In genomic region chr18:48321586-48321985, GRCh38 we compare ENCODE assay signal across 36 cellular contexts.
"Had no signal": no experiment of that assay in that cellular context is flagged by ENCODE, and none has a peak within 500 bp of the region (broad histone marks: within the 10 kb centered on the region; RNA-seq: fewer than 3 reads in every experiment).

No MANE protein-coding gene starts in this region.

- H3K36me3 Mint-ChIP-seq: activated CD8-positive, alpha-beta memory T cell treated with anti-CD3 and anti-CD28 coated beads, Interleukin-2, amount 10 ng/mL, durations not matched to agents 7 days and 5 days; activated naive CD4-positive, alpha-beta T cell treated with anti-CD3 and anti-CD28 coated beads, Interleukin-2, amount 10 ng/mL, durations not matched to agents 7 days and 5 days; activated naive CD4-positive, alpha-beta T cell treated with anti-CD3 and anti-CD28 coated beads, Interleukin-2, amount 50 U/mL, for 24 hours; activated naive CD8-positive, alpha-beta T cell; activated naive CD8-positive, alpha-beta T cell treated with anti-CD3 and anti-CD28 coated beads, Interleukin-2, amount 10 ng/mL, durations not matched to agents 7 days and 5 days had no signal

- DNase-seq: activated B cell treated with CpG ODN at 0.5 μM for 24 hours; activated CD4-positive, alpha-beta memory T cell treated with anti-CD3 and anti-CD28 coated beads, Interleukin-2, amount 10 ng/mL, durations not matched to agents 7 days and 5 days; activated CD4-positive, alpha-beta T cell treated with anti-CD3 and anti-CD28 coated beads for 4 hours; activated CD4-positive, alpha-beta T cell treated with anti-CD3 and anti-CD28 coated beads, Interleukin-2, amount 10 ng/mL, durations not matched to agents 24 days and 14 days; activated CD4-positive, alpha-beta T cell treated with anti-CD3 and anti-CD28 coated beads, Interleukin-2, amount 50 U/mL, for 1 hour; activated CD4-positive, alpha-beta T cell treated with anti-CD3 and anti-CD28 coated beads, Interleukin-2, amount 50 U/mL, for 4 hours; activated CD4-positive, CD25-positive, alpha-beta regulatory T cell treated with anti-CD3 and anti-CD28 coated beads, Interleukin-2, amount 50 U/mL, for 72 hours; activated CD8-positive, alpha-beta memory T cell treated with anti-CD3 and anti-CD28 coated beads for 24 hours; activated CD8-positive, alpha-beta memory T cell treated with anti-CD3 and anti-CD28 coated beads, Interleukin-2, amount 10 ng/mL, durations not matched to agents 7 days and 5 days; activated CD8-positive, alpha-beta memory T cell treated with anti-CD3 and anti-CD28 coated beads, Interleukin-2, amount 50 U/mL, for 48 hours; activated CD8-positive, alpha-beta T cell treated with anti-CD3 and anti-CD28 coated beads, Interleukin-2, amount 10 ng/mL, durations not matched to agents 7 days and 5 days; activated effector memory CD4-positive, alpha-beta T cell treated with Interleukin-2 at 50 U/mL for 16 hours; activated gamma-delta T cell; activated naive CD4-positive, alpha-beta T cell treated with anti-CD3 and anti-CD28 coated beads, Interleukin-2, amount 10 ng/mL, durations not matched to agents 7 days and 5 days; activated naive CD4-positive, alpha-beta T cell treated with Interleukin-2 at 50 U/mL for 16 hours; activated naive CD8-positive, alpha-beta T cell treated with anti-CD3 and anti-CD28 coated beads, Interleukin-2, amount 10 ng/mL, durations not matched to agents 7 days and 5 days; activated naive CD8-positive, alpha-beta T cell treated with anti-CD3 and anti-CD28 coated beads, Interleukin-2, amount 50 U/mL, for 24 hours; activated T-cell treated with anti-CD3 and anti-CD28 coated beads, Interleukin-2, amount 50 U/mL, for 24 hours; activated T-cell treated with anti-CD3 and anti-CD28 coated beads, Interleukin-2, amount 50 U/mL, for 48 hours; amygdala; anterior cingulate cortex; body of pancreas; brain microvascular endothelial cell; central memory CD4-positive, alpha-beta T cell; SW 1271; T-helper 1 cell; T-helper 2 cell; T-helper 9 cell had no signal

- H3K4me3 ChIP-seq: ascending aorta, body of pancreas, breast epithelium had no signal

- H3K27ac ChIP-seq: ascending aorta, body of pancreas, brain microvascular endothelial cell, VCaP had no signal

- H3K4me1 ChIP-seq: ascending aorta, body of pancreas had no signal

- H3K27me3 Mint-ChIP-seq: activated CD4-positive, alpha-beta memory T cell treated with anti-CD3 and anti-CD28 coated beads, Interleukin-2, amount 10 ng/mL, durations not matched to agents 7 days and 5 days had no signal

- H3K4me1 Mint-ChIP-seq: activated B cell treated with CpG ODN at 0.5 μM for 24 hours; activated CD4-positive, alpha-beta memory T cell treated with anti-CD3 and anti-CD28 coated beads, Interleukin-2, amount 10 ng/mL, durations not matched to agents 7 days and 5 days; activated CD4-positive, alpha-beta T cell treated with anti-CD3 and anti-CD28 coated beads, Interleukin-2, amount 10 ng/mL, durations not matched to agents 24 days and 14 days; activated CD8-positive, alpha-beta memory T cell treated with anti-CD3 and anti-CD28 coated beads, Interleukin-2, amount 10 ng/mL, durations not matched to agents 7 days and 5 days; activated naive CD4-positive, alpha-beta T cell treated with anti-CD3 and anti-CD28 coated beads, Interleukin-2, amount 10 ng/mL, durations not matched to agents 7 days and 5 days; activated naive CD4-positive, alpha-beta T cell treated with anti-CD3 and anti-CD28 coated beads, Interleukin-2, amount 50 U/mL, for 24 hours; activated naive CD8-positive, alpha-beta T cell treated with anti-CD3 and anti-CD28 coated beads, Interleukin-2, amount 10 ng/mL, durations not matched to agents 7 days and 5 days; activated naive CD8-positive, alpha-beta T cell treated with anti-CD3 and anti-CD28 coated beads, Interleukin-2, amount 50 U/mL, for 24 hours had no signal

- H3K4me3 Mint-ChIP-seq: activated B cell treated with CpG ODN at 0.5 μM for 24 hours; activated CD4-positive, alpha-beta memory T cell treated with anti-CD3 and anti-CD28 coated beads, Interleukin-2, amount 10 ng/mL, durations not matched to agents 7 days and 5 days; activated CD4-positive, alpha-beta T cell treated with anti-CD3 and anti-CD28 coated beads, Interleukin-2, amount 10 ng/mL, durations not matched to agents 24 days and 14 days; activated CD8-positive, alpha-beta memory T cell treated with anti-CD3 and anti-CD28 coated beads, Interleukin-2, amount 10 ng/mL, durations not matched to agents 7 days and 5 days; activated CD8-positive, alpha-beta T cell treated with anti-CD3 and anti-CD28 coated beads, Interleukin-2, amount 10 ng/mL, durations not matched to agents 7 days and 5 days; activated naive CD4-positive, alpha-beta T cell treated with anti-CD3 and anti-CD28 coated beads, Interleukin-2, amount 10 ng/mL, durations not matched to agents 7 days and 5 days; activated naive CD4-positive, alpha-beta T cell treated with anti-CD3 and anti-CD28 coated beads, Interleukin-2, amount 50 U/mL, for 24 hours; activated naive CD8-positive, alpha-beta T cell; activated naive CD8-positive, alpha-beta T cell treated with anti-CD3 and anti-CD28 coated beads, Interleukin-2, amount 10 ng/mL, durations not matched to agents 7 days and 5 days; activated naive CD8-positive, alpha-beta T cell treated with anti-CD3 and anti-CD28 coated beads, Interleukin-2, amount 50 U/mL, for 24 hours; activated T-cell treated with anti-CD3 and anti-CD28 coated beads, Interleukin-2, amount 50 U/mL, for 24 hours; T-helper 1 cell treated with Interleukin-12 subunit alpha and Interleukin-12 subunit beta and Interleukin-4 antibody, amounts not matched to agents 30 μg/mL and 1 μg/mL, for 36 hours; T-helper 2 cell treated with Interferon-gamma antibody and Interleukin-4, amounts not matched to agents 5 μg/mL and 100 μg/mL, for 36 hours had no signal

- H3K9me3 Mint-ChIP-seq: activated B cell treated with CpG ODN at 0.5 μM for 24 hours; activated CD4-positive, alpha-beta memory T cell treated with anti-CD3 and anti-CD28 coated beads, Interleukin-2, amount 10 ng/mL, durations not matched to agents 7 days and 5 days; activated CD4-positive, alpha-beta T cell treated with anti-CD3 and anti-CD28 coated beads, Interleukin-2, amount 10 ng/mL, durations not matched to agents 24 days and 14 days; activated naive CD4-positive, alpha-beta T cell treated with anti-CD3 and anti-CD28 coated beads, Interleukin-2, amount 10 ng/mL, durations not matched to agents 7 days and 5 days; activated naive CD4-positive, alpha-beta T cell treated with anti-CD3 and anti-CD28 coated beads, Interleukin-2, amount 50 U/mL, for 24 hours; activated naive CD8-positive, alpha-beta T cell treated with anti-CD3 and anti-CD28 coated beads, Interleukin-2, amount 10 ng/mL, durations not matched to agents 7 days and 5 days; activated naive CD8-positive, alpha-beta T cell treated with anti-CD3 and anti-CD28 coated beads, Interleukin-2, amount 50 U/mL, for 24 hours; activated T-cell treated with anti-CD3 and anti-CD28 coated beads, Interleukin-2, amount 50 U/mL, for 24 hours; activated T-helper 2 cell treated with anti-CD3 and anti-CD28 coated beads, Interferon-gamma antibody, Interleukin-2, Interleukin-4, amounts not matched to agents 10 μg/mL and 5 μg/mL and 100 μg/mL, durations not matched to agents 14 hours and 24 hours and 36 hours; T-helper 1 cell treated with Interleukin-12 subunit alpha and Interleukin-12 subunit beta and Interleukin-4 antibody, amounts not matched to agents 30 μg/mL and 1 μg/mL, for 36 hours; T-helper 2 cell treated with Interferon-gamma antibody and Interleukin-4, amounts not matched to agents 5 μg/mL and 100 μg/mL, for 36 hours had no signal

- H3K9me3 ChIP-seq: ascending aorta, body of pancreas, breast epithelium had no signal

- H3K27me3 ChIP-seq: ascending aorta, body of pancreas, brain microvascular endothelial cell, breast epithelium had no signal

- H3K27ac Mint-ChIP-seq: activated B cell treated with CpG ODN at 0.5 μM for 24 hours; activated CD4-positive, alpha-beta memory T cell treated with anti-CD3 and anti-CD28 coated beads, Interleukin-2, amount 10 ng/mL, durations not matched to agents 7 days and 5 days; activated CD4-positive, alpha-beta T cell treated with anti-CD3 and anti-CD28 coated beads, Interleukin-2, amount 10 ng/mL, durations not matched to agents 24 days and 14 days; activated CD8-positive, alpha-beta memory T cell treated with anti-CD3 and anti-CD28 coated beads, Interleukin-2, amount 10 ng/mL, durations not matched to agents 7 days and 5 days; activated CD8-positive, alpha-beta T cell treated with anti-CD3 and anti-CD28 coated beads, Interleukin-2, amount 10 ng/mL, durations not matched to agents 7 days and 5 days; activated naive CD4-positive, alpha-beta T cell treated with anti-CD3 and anti-CD28 coated beads, Interleukin-2, amount 10 ng/mL, durations not matched to agents 7 days and 5 days; activated naive CD4-positive, alpha-beta T cell treated with anti-CD3 and anti-CD28 coated beads, Interleukin-2, amount 50 U/mL, for 24 hours; activated naive CD8-positive, alpha-beta T cell; activated naive CD8-positive, alpha-beta T cell treated with anti-CD3 and anti-CD28 coated beads, Interleukin-2, amount 10 ng/mL, durations not matched to agents 7 days and 5 days; activated naive CD8-positive, alpha-beta T cell treated with anti-CD3 and anti-CD28 coated beads, Interleukin-2, amount 50 U/mL, for 24 hours; activated T-cell treated with anti-CD3 and anti-CD28 coated beads, Interleukin-2, amount 50 U/mL, for 24 hours; activated T-helper 2 cell treated with anti-CD3 and anti-CD28 coated beads, Interferon-gamma antibody, Interleukin-2, Interleukin-4, amounts not matched to agents 10 μg/mL and 5 μg/mL and 100 μg/mL, durations not matched to agents 14 hours and 24 hours and 36 hours; T-helper 1 cell treated with Interleukin-12 subunit alpha and Interleukin-12 subunit beta and Interleukin-4 antibody, amounts not matched to agents 30 μg/mL and 1 μg/mL, for 36 hours; T-helper 2 cell treated with Interferon-gamma antibody and Interleukin-4, amounts not matched to agents 5 μg/mL and 100 μg/mL, for 36 hours had no signal

- H3K36me3 ChIP-seq: ascending aorta, brain microvascular endothelial cell, breast epithelium had no signal

- ATAC-seq: activated CD8-positive, alpha-beta memory T cell treated with anti-CD3 and anti-CD28 coated beads, Interleukin-2, amount 10 ng/mL, durations not matched to agents 7 days and 5 days; activated CD8-positive, alpha-beta T cell treated with anti-CD3 and anti-CD28 coated beads, Interleukin-2, amount 10 ng/mL, durations not matched to agents 7 days and 5 days; activated naive CD8-positive, alpha-beta T cell treated with anti-CD3 and anti-CD28 coated beads, Interleukin-2, amount 50 U/mL, for 24 hours; body of pancreas had no signal
